In the genomic region with DNA sequence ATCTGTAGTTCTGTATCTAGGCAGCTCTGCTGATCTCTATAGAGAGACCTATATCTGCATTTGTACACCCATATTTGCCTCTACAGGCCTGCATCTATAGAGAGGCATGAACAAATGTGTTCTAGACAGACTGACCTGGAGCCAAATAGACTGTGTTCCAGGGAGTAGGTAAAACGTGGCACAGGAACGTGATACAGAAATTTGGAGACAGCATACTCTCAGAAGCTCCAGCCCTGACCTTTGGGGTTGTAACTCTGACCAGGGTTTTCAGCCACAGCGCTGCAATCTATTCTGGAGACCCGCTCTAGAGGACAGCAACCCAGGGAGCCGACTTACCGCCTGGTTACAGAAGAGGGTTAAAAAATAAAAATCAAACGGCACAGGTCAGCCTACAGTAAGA, we compare ENCODE assay signal across 8 cellular contexts.
DNase-seq lines count a peak whose midpoint lies in the region; ATAC-seq and TF ChIP-seq lines count a peak whose summit lies in the region.

No MANE protein-coding gene starts in this region.

- H3K79me2 ChIP-seq in DND-41 (ENCODE audit: insufficient read depth, low read length), result peaks cover 15% of the 10 kb centered on the region

- H3K27ac ChIP-seq in DND-41 (ENCODE audit: low read length), result no peak overlapping the region; the same call in 1 of the 2 replicates

- H3K36me3 ChIP-seq in DND-41 (ENCODE audit: insufficient read depth, low read length), result peaks cover 19% of the 10 kb centered on the region

- peak overlapping the region; percentile 82 for H3K27ac Mint-ChIP-seq in central memory CD8-positive, alpha-beta T cell (ENCODE audit: low read depth)
- no peak overlapping the region for H3K27ac Mint-ChIP-seq in nephron progenitor cell

- no peaks in the 10 kb centered on the region for H3K9me3 Mint-ChIP-seq in central memory CD8-positive, alpha-beta T cell
- H3K9me3 Mint-ChIP-seq in nephron progenitor cell, result peaks cover 4% of the 10 kb centered on the region

- H3K9me3 ChIP-seq in DND-41 (ENCODE audit: insufficient read depth, low read length, severe bottlenecking), result no peaks in the 10 kb centered on the region

- TF ChIP-seq CTCF in DND-41 (IDR thresholded peaks at IDR 0.05; ENCODE audit: borderline replicate concordance, extremely low read depth, low read length, poor library complexity, severe bottlenecking) (no peak), nephron progenitor cell (IDR thresholded peaks at IDR 0.05) (no peak)

- peak overlapping the region; percentile 69 for H3K4me2 ChIP-seq in DND-41 (ENCODE audit: insufficient read depth, low read length)

- peaks cover 8% of the 10 kb centered on the region for H3K36me3 Mint-ChIP-seq in central memory CD8-positive, alpha-beta T cell (ENCODE audit: insufficient read depth)
- peaks cover 21% of the 10 kb centered on the region for H3K36me3 Mint-ChIP-seq in nephron progenitor cell (ENCODE audit: low read depth)

- H3K27me3 Mint-ChIP-seq in central memory CD8-positive, alpha-beta T cell, result no peaks in the 10 kb centered on the region
- H3K27me3 Mint-ChIP-seq in nephron progenitor cell (ENCODE audit: low read depth, poor library complexity), result peaks cover 4% of the 10 kb centered on the region

- peak overlapping the region; percentile 57 to 75 for H3K4me3 ChIP-seq in DND-41 (ENCODE audit: low read depth in 1 of 2, low read length in 2 of 2)

- H3K27me3 ChIP-seq in DND-41 (ENCODE audit: insufficient read depth, low read length, poor library complexity), result no peaks in the 10 kb centered on the region

- peaks cover 12% of the 10 kb centered on the region for H3K4me1 Mint-ChIP-seq in central memory CD8-positive, alpha-beta T cell
- peaks cover 18% of the 10 kb centered on the region for H3K4me1 Mint-ChIP-seq in nephron progenitor cell

- peak overlapping the region; percentile 64 for H3K9ac ChIP-seq in DND-41 (ENCODE audit: low read depth, low read length)

- DNase-seq in DND-41 (no peak), NCI-H1694 (lab: John Stamatoyannopoulos, UW) (peak; percentile 24), nephron progenitor cell (no peak), GM19238 (ENCODE audit: insufficient read length, low spot score) (no peak)
- DNase-seq in central memory CD8-positive, alpha-beta T cell (ENCODE audit: low spot score in 2 of 2), result no peak
- DNase-seq in activated CD4-positive, alpha-beta T cell treated with anti-CD3 and anti-CD28 coated beads, Interleukin-2, amount 50 U/mL, for 4 hours, result no peak

- H2AFZ ChIP-seq in DND-41 (ENCODE audit: low read depth, low read length), result peak overlapping the region; percentile 95

- H4K20me1 ChIP-seq in DND-41 (ENCODE audit: insufficient read depth, low read length), result no peaks in the 10 kb centered on the region

- peaks cover 20% of the 10 kb centered on the region for H3K4me1 ChIP-seq in DND-41 (ENCODE audit: insufficient read depth, low read length)

- ATAC-seq in DND-41 (ENCODE audit: insufficient read depth, low read depth) (no peak), GM18873 (IDR thresholded peaks at IDR 0.05; ENCODE audit: low FRiP score, unreplicated experiment) (no peak), HG03565 (IDR thresholded peaks at IDR 0.05; ENCODE audit: unreplicated experiment) (no peak)
- no peak for ATAC-seq in central memory CD8-positive, alpha-beta T cell (replicated peaks; ENCODE audit: extremely low read depth, poor library complexity, severe bottlenecking)

- peak overlapping the region; percentile 97 for H3K4me3 Mint-ChIP-seq in central memory CD8-positive, alpha-beta T cell
- peak overlapping the region; percentile 97 for H3K4me3 Mint-ChIP-seq in nephron progenitor cell
